Comparison of ENCODE assay signal across 22 cellular contexts in genomic region chr10:68831961-68832455, GRCh38. TPM values are rescaled to one million over a fixed set of nuclear protein-coding genes. Genes with fewer than 3 reads are reported as not detected.
DNase-seq lines count a peak whose midpoint lies in the region; ATAC-seq and TF ChIP-seq lines count a peak whose summit lies in the region.
"Had no signal": no experiment of that assay in that cellular context is flagged by ENCODE, and none has a peak within 500 bp of the region (broad histone marks: within the 10 kb centered on the region; RNA-seq: fewer than 3 reads in every experiment).

No MANE protein-coding gene starts in this region.

- in situ Hi-C loops in transverse colon (cut with MboI; ENCODE audit: low pct_ligation_motif_present in 1 of 4, low pct_unique_long_range_greater_than_20kb in 1 of 4, low sequenced_read_pairs in 3 of 4) = no loop called here

- peaks cover 8% of the 10 kb centered on the region for H3K27me3 Mint-ChIP-seq in type B pancreatic cell
- no peaks in the 10 kb centered on the region for H3K27me3 Mint-ChIP-seq in activated T-cell treated with anti-CD3 and anti-CD28 coated beads, Interleukin-2, amount 50 U/mL, for 72 hours (ENCODE audit: low read depth)

- no peak overlapping the region for H3K27ac ChIP-seq in HEK293 (ENCODE audit: extremely low read depth, low read depth, low read length)
- no peak overlapping the region for H3K27ac ChIP-seq in transverse colon
- H3K27ac ChIP-seq: RWPE1 had no signal

- H3K9me3 ChIP-seq in HEK293 (ENCODE audit: control insufficient read depth, insufficient read depth, low read depth, low read length) (no peaks in the 10 kb centered on the region), transverse colon (no peaks in the 10 kb centered on the region)
- H3K9me3 ChIP-seq: MG63 had no signal

- no peaks in the 10 kb centered on the region for H3K27me3 ChIP-seq in transverse colon

- POLR2A ChIA-PET in HEK293 (lab: Yijun Ruan, JAX) = no interaction called here

- no peak overlapping the region for H3K4me3 ChIP-seq in HEK293 (ENCODE audit: low read depth, low read length)
- no peak overlapping the region for H3K4me3 ChIP-seq in transverse colon
- H3K4me3 ChIP-seq: MG63 had no signal

- CTCF ChIA-PET in HEK293 (lab: Yijun Ruan, JAX) = interaction anchor here (1.5 kb wide), 1 partner anchor 124 kb away, joined by 4 read pairs; the partner anchor contains the start of gene DDX21

- no peak for TF ChIP-seq POLR2A in transverse colon (IDR thresholded peaks at IDR 0.05)

- TF ChIP-seq EP300 in transverse colon (IDR thresholded peaks at IDR 0.05; ENCODE audit: low read depth) = no peak

- H3K4me3 Mint-ChIP-seq in type B pancreatic cell = peak overlapping the region; percentile 57
- no peak overlapping the region for H3K4me3 Mint-ChIP-seq in activated T-cell treated with anti-CD3 and anti-CD28 coated beads, Interleukin-2, amount 50 U/mL, for 72 hours
- H3K4me3 Mint-ChIP-seq: CD4-positive, alpha-beta memory T cell had no signal

- H3K4me1 ChIP-seq in HEK293 (ENCODE audit: control insufficient read depth, insufficient read depth, low read length) (no peaks in the 10 kb centered on the region), transverse colon (peaks cover 0 to 5% (median 1%) of the 10 kb centered on the region in 4 donors)

- DNase-seq in ELF-1 (ENCODE audit: low read depth, low spot score) = peak; percentile 71
- peak; percentile 27 for DNase-seq in kidney tubule cell (ENCODE audit: low spot score)
- DNase-seq in type B pancreatic cell (ENCODE audit: extremely low spot score, unreplicated experiment) = no peak
- no peak for DNase-seq in activated T-cell treated with anti-CD3 and anti-CD28 coated beads, Interleukin-2, amount 50 U/mL, for 72 hours
- DNase-seq in activated gamma-delta T cell (lab: John Stamatoyannopoulos, UW) = no peak
- DNase-seq in transverse colon = no peak
- DNase-seq: C1 segment of cervical spinal cord; CD4-positive, alpha-beta memory T cell; COR-L47; DMS 273 treated with DMSO at 0.1 percent for 48 hours; DMS79 treated with DMSO at 0.1 percent for 48 hours; H7; KBM-7; MG63; NCI-H1105 treated with DMSO at 0.1 percent for 48 hours; NCI-H146; NCI-H1930; NCI-H2227 treated with DMSO at 0.1 percent for 48 hours; NCI-H526 treated with DMSO at 0.1 percent for 48 hours; SHP77 treated with DMSO at 0.1 percent for 48 hours had no signal

- no peaks in the 10 kb centered on the region for H3K9me3 Mint-ChIP-seq in type B pancreatic cell
- no peaks in the 10 kb centered on the region for H3K9me3 Mint-ChIP-seq in activated T-cell treated with anti-CD3 and anti-CD28 coated beads, Interleukin-2, amount 50 U/mL, for 72 hours
- H3K9me3 Mint-ChIP-seq: CD4-positive, alpha-beta memory T cell had no signal

- TF ChIP-seq CTCF in HEK293 (tag by site-specific recombination; IDR thresholded peaks at IDR 0.05) = no peak
- TF ChIP-seq CTCF in type B pancreatic cell (conservative IDR thresholded peaks at IDR 0.05) = no peak
- TF ChIP-seq CTCF in transverse colon (IDR thresholded peaks at IDR 0.05) = no peak

- H3K36me3 Mint-ChIP-seq in type B pancreatic cell = no peaks in the 10 kb centered on the region
- no peaks in the 10 kb centered on the region for H3K36me3 Mint-ChIP-seq in activated T-cell treated with anti-CD3 and anti-CD28 coated beads, Interleukin-2, amount 50 U/mL, for 72 hours (ENCODE audit: insufficient read depth in 2 of 2)
- H3K36me3 Mint-ChIP-seq: CD4-positive, alpha-beta memory T cell had no signal

- H3K36me3 ChIP-seq in HEK293 (ENCODE audit: control insufficient read depth in 2 of 2, insufficient read depth in 1 of 2, low read length in 2 of 2) = no peaks in the 10 kb centered on the region
- H3K36me3 ChIP-seq in transverse colon = no peaks in the 10 kb centered on the region
- H3K36me3 ChIP-seq: MG63 had no signal

- H3K27ac Mint-ChIP-seq in type B pancreatic cell = no peak overlapping the region
- no peak overlapping the region for H3K27ac Mint-ChIP-seq in activated T-cell treated with anti-CD3 and anti-CD28 coated beads, Interleukin-2, amount 50 U/mL, for 72 hours

- H3K4me1 Mint-ChIP-seq in type B pancreatic cell (ENCODE audit: unreplicated experiment) = no peaks in the 10 kb centered on the region
- peaks cover 9% of the 10 kb centered on the region for H3K4me1 Mint-ChIP-seq in activated T-cell treated with anti-CD3 and anti-CD28 coated beads, Interleukin-2, amount 50 U/mL, for 72 hours (ENCODE audit: low read depth)

- ATAC-seq in activated T-cell treated with anti-CD3 and anti-CD28 coated beads, Interleukin-2, amount 50 U/mL, for 72 hours (replicated peaks in 1 of 2) = no peak

- intact Hi-C loops in transverse colon (cut with DNase I; ENCODE audit: low total_unique reads) = no loop called here

- 71 to 90% methylated on average over 2 to 5 of the region's 5 CpGs for WGBS in transverse colon (ENCODE audit: low coverage in 1 of 2), 2 donors

TF ChIP-seq in HEK293, 187 proteins besides CTCF, POLR2A, EP300 and RAD21:
- TF ChIP-seq KLF1 (tag by site-specific recombination; IDR thresholded peaks at IDR 0.05) (peak; percentile 10; the same call in 1 of the 2 replicates), SALL2 (tag by site-specific recombination; IDR thresholded peaks at IDR 0.05; ENCODE audit: borderline replicate concordance) (no peak), GLIS1 (tag by site-specific recombination; IDR thresholded peaks at IDR 0.05) (peak; percentile 50), ZBTB10 (tag by site-specific recombination; IDR thresholded peaks at IDR 0.05) (no peak)

RNA-seq across cellular contexts. Expression of gene STOX1, which starts 4.7 kb away (rescaled TPM):
- total RNA-seq in type B pancreatic cell (ENCODE audit: low replicate concordance) (2.8 and 4.0 TPM in 2 replicates), transverse colon (1 to 10 TPM in 3 of 4 donors, under 1 TPM in 1; 0.40 to 2.0 (median 1.4) TPM)
- under 1 TPM; 0.19 to 0.41 TPM for total RNA-seq in activated T-cell treated with anti-CD3 and anti-CD28 coated beads, Interleukin-2, amount 50 U/mL, for 72 hours

Comparison
In these comparisons a context has a peak if more than half of its experiments do, and no peak if none do; other contexts are left out.
1. DNase-seq: peak in ELF-1 (single experiment) and kidney tubule cell (single experiment); none in type B pancreatic cell (single experiment), activated T-cell treated with anti-CD3 and anti-CD28 coated beads, Interleukin-2, amount 50 U/mL, for 72 hours (0 of 2), activated gamma-delta T cell (single experiment) and transverse colon (single experiment).